8 cellular contexts compared by ENCODE assay signal in genomic region chr19:39539519-39540332, GRCh38. TPM values are rescaled to one million over a fixed set of nuclear protein-coding genes. Genes with fewer than 3 reads are reported as not detected.
DNase-seq lines count a peak whose midpoint lies in the region; ATAC-seq and TF ChIP-seq lines count a peak whose summit lies in the region.

A gene with protein sequence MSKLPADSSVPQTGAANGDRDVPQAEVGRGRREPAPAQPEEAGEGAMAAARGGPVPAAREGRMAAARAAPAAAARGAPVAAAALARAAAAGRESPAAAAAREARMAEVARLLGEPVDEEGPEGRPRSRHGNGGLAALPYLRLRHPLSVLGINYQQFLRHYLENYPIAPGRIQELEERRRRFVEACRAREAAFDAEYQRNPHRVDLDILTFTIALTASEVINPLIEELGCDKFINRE (minus strand): TSS chr19:39540161. CDS start chr19:39540079, 82 bp downstream.

- peak within 1 kb of the TSS; percentile 66 for H2BK5ac ChIP-seq in trophoblast cell (ENCODE audit: low read depth, low read length, poor library complexity)

- peak within 1 kb of the TSS; percentile 64 for H3K18ac ChIP-seq in trophoblast cell (ENCODE audit: low read length)

- peak within 1 kb of the TSS; percentile 24 for H2AK5ac ChIP-seq in trophoblast cell (ENCODE audit: low read length)

- peaks cover 5% of the 10 kb centered on the region for H3K79me1 ChIP-seq in trophoblast cell (ENCODE audit: low read length)

- H4K8ac ChIP-seq in trophoblast cell (ENCODE audit: low read depth, low read length) = peak within 1 kb of the TSS; percentile 74

- peak; percentile 67 for DNase-seq in NCI-H1417 treated with DMSO at 0.1 percent for 48 hours (lab: John Stamatoyannopoulos, UW)
- peak; percentile 91 for DNase-seq in T follicular helper cell (ENCODE audit: low read depth)
- peak; percentile 98 for DNase-seq in adipocyte (ENCODE audit: low read depth)
- DNase-seq in cardiac septum (ENCODE audit: low spot score) = peak; percentile 96
- peak; percentile 99 to 100 for DNase-seq in trophoblast cell
- DNase-seq in type B pancreatic cell (ENCODE audit: extremely low spot score, unreplicated experiment) = peak; percentile 96

- ATAC-seq in HG02763 (IDR thresholded peaks at IDR 0.05; ENCODE audit: unreplicated experiment) = peak; percentile 92

- H3K9ac ChIP-seq in adipocyte (ENCODE audit: low read length) (peak within 1 kb of the TSS; percentile 87), trophoblast cell (ENCODE audit: low read length) (peak within 1 kb of the TSS; percentile 85)

- TF ChIP-seq CTCF in GM12872 (IDR thresholded peaks at IDR 0.05; ENCODE audit: insufficient read depth, low read depth, low read length) (peak; percentile 88), type B pancreatic cell (conservative IDR thresholded peaks at IDR 0.05) (peak; percentile 84)

- H2BK12ac ChIP-seq in trophoblast cell (ENCODE audit: low read length) = no peak within 1 kb of the TSS

- no peaks in the 10 kb centered on the region for H3K9me3 Mint-ChIP-seq in type B pancreatic cell

- H3K27ac Mint-ChIP-seq in type B pancreatic cell = peak within 1 kb of the TSS; percentile 94

- intact Hi-C loops in cardiac septum (cut with DNase I) = loop anchor here (2.0 to 10.0 kb wide), 4 partner anchors 59 to 415 kb away; partner anchors contain the start of genes DYRK1B, PAK4, SUPT5H and TIMM50

- peaks cover 6% of the 10 kb centered on the region for H3K27me3 Mint-ChIP-seq in type B pancreatic cell

- H3K36me3 ChIP-seq in adipocyte (ENCODE audit: control insufficient read depth, insufficient read depth, low read length, severe bottlenecking) = no peaks in the 10 kb centered on the region
- H3K36me3 ChIP-seq in trophoblast cell (ENCODE audit: control insufficient read depth in 1 of 2, insufficient read depth in 2 of 2, low read length in 2 of 2) = no peaks in the 10 kb centered on the region

- H3K27ac ChIP-seq in trophoblast cell (ENCODE audit: low read depth, low read length) = peak within 1 kb of the TSS; percentile 92

- H3K9me3 ChIP-seq in adipocyte (ENCODE audit: control insufficient read depth, low read length) (no peaks in the 10 kb centered on the region), trophoblast cell (ENCODE audit: insufficient read depth, low read depth, low read length) (no peaks in the 10 kb centered on the region)

- H3K14ac ChIP-seq in trophoblast cell (ENCODE audit: low read length) = peak within 1 kb of the TSS; percentile 70

- H2AFZ ChIP-seq in trophoblast cell (ENCODE audit: insufficient read depth, low read length, poor library complexity) = peak within 1 kb of the TSS; percentile 4

- no peak within 1 kb of the TSS for H3K23ac ChIP-seq in trophoblast cell (ENCODE audit: low read length)

- peak within 1 kb of the TSS; percentile 96 for H3K4me2 ChIP-seq in trophoblast cell (ENCODE audit: low read length)

- H2BK120ac ChIP-seq in trophoblast cell (ENCODE audit: insufficient read depth, low read length, poor library complexity) = peak within 1 kb of the TSS; percentile 74

- H3K4me1 Mint-ChIP-seq in type B pancreatic cell (ENCODE audit: unreplicated experiment) = peaks cover 32% of the 10 kb centered on the region

- peak within 1 kb of the TSS; percentile 86 for H3K4me3 ChIP-seq in adipocyte (ENCODE audit: low read length)
- peak within 1 kb of the TSS; percentile 95 for H3K4me3 ChIP-seq in trophoblast cell (ENCODE audit: low read depth, low read length)

- peaks cover 2% of the 10 kb centered on the region for H3K79me2 ChIP-seq in trophoblast cell (ENCODE audit: control insufficient read depth, insufficient read depth, low read length, poor library complexity)

- H3K4me1 ChIP-seq in adipocyte (ENCODE audit: control insufficient read depth, insufficient read depth, low read length) = peaks cover 16% of the 10 kb centered on the region
- no peaks in the 10 kb centered on the region for H3K4me1 ChIP-seq in trophoblast cell (ENCODE audit: control insufficient read depth in 1 of 2, insufficient read depth in 2 of 2, low read length in 2 of 2)

- peak within 1 kb of the TSS; percentile 17 for H4K12ac ChIP-seq in trophoblast cell (ENCODE audit: low read depth, low read length)

- no peaks in the 10 kb centered on the region for H3K27me3 ChIP-seq in adipocyte (replicated peaks; ENCODE audit: control insufficient read depth, insufficient read depth, low read length)
- no peaks in the 10 kb centered on the region for H3K27me3 ChIP-seq in trophoblast cell (ENCODE audit: insufficient read depth, low read length)

- whole genome bisulfite sequencing in trophoblast cell (ENCODE audit: extremely low coverage, insufficient coverage, insufficient read length) = no CpG with 5 or more reads among the region's 84 CpGs

- peak within 1 kb of the TSS; percentile 0 for H3K4ac ChIP-seq in trophoblast cell (ENCODE audit: low read depth, low read length)

- H3K36me3 Mint-ChIP-seq in type B pancreatic cell = no peaks in the 10 kb centered on the region

- peak within 1 kb of the TSS; percentile 98 for H3K4me3 Mint-ChIP-seq in type B pancreatic cell

- peak within 1 kb of the TSS; percentile 65 for H4K91ac ChIP-seq in trophoblast cell (ENCODE audit: low read depth, low read length)

RNA-seq across cellular contexts. Expression of the gene that starts here (rescaled TPM):
- 11.4 TPM for total RNA-seq in cardiac septum
- 12.8 and 13.5 TPM in 2 replicates for polyA plus RNA-seq in trophoblast cell (2013)
- 15.3 and 19.2 TPM in 2 replicates for total RNA-seq in type B pancreatic cell (ENCODE audit: low replicate concordance)

Comparison
In these comparisons a context has a peak if more than half of its experiments do, and no peak if none do; other contexts are left out.
1. Peak in every context shown above with its lines: DNase-seq, ATAC-seq, H3K4me3 ChIP-seq and H3K27ac ChIP-seq.